ENCODE assay signal across 11 cellular contexts in genomic region chr3:49244589-49245205, GRCh38. TPM values are rescaled to one million over a fixed set of nuclear protein-coding genes. Genes with fewer than 3 reads are reported as not detected.
DNase-seq lines count a peak whose midpoint lies in the region; ATAC-seq and TF ChIP-seq lines count a peak whose summit lies in the region.
"Had no signal": no experiment of that assay in that cellular context is flagged by ENCODE, and none has a peak within 500 bp of the region (broad histone marks: within the 10 kb centered on the region; RNA-seq: fewer than 3 reads in every experiment).

No MANE protein-coding gene starts in this region.

- H3K4me1 ChIP-seq in colonic mucosa, result no peaks in the 10 kb centered on the region
- H3K4me1 ChIP-seq in gastrocnemius medialis, result peaks cover 8 to 12% of the 10 kb centered on the region in 2 donors
- H3K4me1 ChIP-seq: BE2C had no signal

- H3K27ac ChIP-seq in colonic mucosa, result no peak overlapping the region
- no peak overlapping the region for H3K27ac ChIP-seq in gastrocnemius medialis

- TF ChIP-seq CTCF in colonic mucosa (IDR thresholded peaks at IDR 0.05) (no peak), gastrocnemius medialis (IDR thresholded peaks at IDR 0.05 in 4 of 5, conservative IDR thresholded peaks at IDR 0.05 in 1 of 5) (no peak)

- no peaks in the 10 kb centered on the region for H3K36me3 ChIP-seq in colonic mucosa
- no peaks in the 10 kb centered on the region for H3K36me3 ChIP-seq in gastrocnemius medialis
- H3K36me3 ChIP-seq: BE2C had no signal

- ATAC-seq in gastrocnemius medialis (peak; percentile 17 to 66), GM19328 (IDR thresholded peaks at IDR 0.05; ENCODE audit: unreplicated experiment) (no peak), HG02763 (IDR thresholded peaks at IDR 0.05; ENCODE audit: unreplicated experiment) (no peak), HG03354 (IDR thresholded peaks at IDR 0.05; ENCODE audit: poor library complexity, severe bottlenecking, unreplicated experiment) (no peak)
- ATAC-seq: T-cell had no signal

- no peak overlapping the region for H3K9ac ChIP-seq in colonic mucosa (ENCODE audit: low read depth in 2 of 2, low read length in 2 of 2)

- H3K27me3 ChIP-seq in colonic mucosa (no peaks in the 10 kb centered on the region), gastrocnemius medialis (no peaks in the 10 kb centered on the region)
- H3K27me3 ChIP-seq: BE2C had no signal

- intact Hi-C loops in colonic mucosa (cut with DNase I), result no loop called here
- intact Hi-C loops in gastrocnemius medialis (cut with DNase I; ENCODE audit: low total_unique reads), result no loop called here

- H3K4me3 ChIP-seq in colonic mucosa (no peak overlapping the region), gastrocnemius medialis (no peak overlapping the region)

- in situ Hi-C loops in gastrocnemius medialis (cut with MboI; ENCODE audit: low sequenced_read_pairs in 4 of 4), result no loop called here

- no peak for TF ChIP-seq POLR2A in gastrocnemius medialis (IDR thresholded peaks at IDR 0.05)

- H3K9me3 ChIP-seq in colonic mucosa, result no peaks in the 10 kb centered on the region
- no peaks in the 10 kb centered on the region for H3K9me3 ChIP-seq in gastrocnemius medialis
- H3K9me3 ChIP-seq: BE2C had no signal

- DNase-seq in activated effector memory CD4-positive, alpha-beta T cell treated with anti-CD3 and anti-CD28 coated beads, Interleukin-2, amount 50 U/mL, for 16 hours, result peak; percentile 30
- DNase-seq in activated effector memory CD4-positive, alpha-beta T cell treated with Interleukin-2 at 50 U/mL for 16 hours, result no peak
- peak; percentile 26 for DNase-seq in NCI-H1436 (lab: John Stamatoyannopoulos, UW)
- peak; percentile 24 for DNase-seq in colonic mucosa
- DNase-seq in gastrocnemius medialis, result no peak
- DNase-seq: BE2C, NCI-H187, T-cell had no signal

RNA-seq across cellular contexts. Expression of gene C3orf62, which starts 32.3 kb away (rescaled TPM):
- total RNA-seq in colonic mucosa (1 to 10 TPM; 3.1 to 4.2 TPM), gastrocnemius medialis (1 to 10 TPM in 2 of 4 donors, under 1 TPM in 2; 0.78 to 1.9 (median 1.3) TPM)

Comparison
In these comparisons a context has a peak if more than half of its experiments do, and no peak if none do; other contexts are left out.
1. DNase-seq: peak in activated effector memory CD4-positive, alpha-beta T cell treated with anti-CD3 and anti-CD28 coated beads, Interleukin-2, amount 50 U/mL, for 16 hours (single experiment), NCI-H1436 (single experiment) and colonic mucosa (single experiment); none in activated effector memory CD4-positive, alpha-beta T cell treated with Interleukin-2 at 50 U/mL for 16 hours (single experiment) and gastrocnemius medialis (0 of 2).
2. ATAC-seq: peak in gastrocnemius medialis (2 of 2); none in GM19328 (single experiment), HG02763 (single experiment) and HG03354 (single experiment).